ENCODE assay signal across 8 cellular contexts in genomic region chr3:33438871-33439270, GRCh38. TPM values are rescaled to one million over a fixed set of nuclear protein-coding genes. Genes with fewer than 3 reads are reported as not detected.
DNase-seq lines count a peak whose midpoint lies in the region; ATAC-seq and TF ChIP-seq lines count a peak whose summit lies in the region.

No MANE protein-coding gene starts in this region.

- H3K27ac ChIP-seq in GM23248: peak overlapping the region; percentile 100
- peak overlapping the region; percentile 77; the same call in 1 of the 2 replicates for H3K27ac ChIP-seq in SJSA1

- no peaks in the 10 kb centered on the region for H3K36me3 ChIP-seq in GM23248 (ENCODE audit: low read depth)
- H3K36me3 ChIP-seq in SJSA1: peaks cover 5% of the 10 kb centered on the region

- H2AFZ ChIP-seq in GM23248: peak overlapping the region; percentile 78

- H3K79me2 ChIP-seq in GM23248 (ENCODE audit: insufficient read depth): peaks cover 59% of the 10 kb centered on the region

- peak overlapping the region; percentile 97 for H3K9ac ChIP-seq in GM23248

- TF ChIP-seq CTCF in retinal pigment epithelial cell (conservative IDR thresholded peaks at IDR 0.05; ENCODE audit: low read depth, low read length) (no peak), GM13977 (IDR thresholded peaks at IDR 0.05; ENCODE audit: extremely low read depth, insufficient read depth, missing control alignments) (no peak)

- in situ Hi-C loops in GM23248 (cut with MboI) (no loop called here), GM13977 (cut with MboI; ENCODE audit: low pct_unique_long_range_greater_than_20kb, low sequenced_read_pairs, unreplicated experiment) (no loop called here)

- DNase-seq in GM23248 (peak; percentile 53), SJSA1 (ENCODE audit: low read depth in 1 of 2, low spot score in 2 of 2) (peak in 1 of 2 experiments; percentile 12), fibroblast of peridontal ligament (ENCODE audit: extremely low read depth) (peak; percentile 48), retinal pigment epithelial cell (ENCODE audit: low read depth) (no peak), GOT3 (lab: John Stamatoyannopoulos, UW) (no peak), NK-92 (lab: John Stamatoyannopoulos, UW; ENCODE audit: unreplicated experiment) (no peak), GM13977 (ENCODE audit: low spot score) (no peak)

- 0 to 3% methylated on average over 4 of the region's 4 CpGs for WGBS in GM23248 (ENCODE audit: low coverage in 1 of 2, low lambda C conversion rate in 2 of 2, missing lambda C conversion rate in 2 of 2), 2 experiments

- no peaks in the 10 kb centered on the region for H3K9me2 ChIP-seq in GM23248 (ENCODE audit: insufficient read depth)

- no peak for ATAC-seq in GM21786 (IDR thresholded peaks at IDR 0.05; ENCODE audit: unreplicated experiment)

- H3K27me3 ChIP-seq in GM23248 (replicated peaks; ENCODE audit: insufficient read depth): no peaks in the 10 kb centered on the region
- no peaks in the 10 kb centered on the region for H3K27me3 ChIP-seq in SJSA1 (replicated peaks)

- H3K4me3 ChIP-seq in GM23248 (peak overlapping the region; percentile 92), SJSA1 (peak overlapping the region; percentile 98), retinal pigment epithelial cell (ENCODE audit: low read length) (peak overlapping the region; percentile 76)

- peak overlapping the region; percentile 100 for H3K4me2 ChIP-seq in GM23248 (ENCODE audit: unreplicated experiment)

- H3K4me1 ChIP-seq in GM23248 (ENCODE audit: insufficient read depth) (peaks cover 33% of the 10 kb centered on the region), SJSA1 (replicated peaks) (peaks cover 23% of the 10 kb centered on the region)

- peaks cover 9% of the 10 kb centered on the region for H4K20me1 ChIP-seq in GM23248 (ENCODE audit: insufficient read depth)

- no peaks in the 10 kb centered on the region for H3K9me3 ChIP-seq in GM23248 (ENCODE audit: low read depth)
- no peaks in the 10 kb centered on the region for H3K9me3 ChIP-seq in SJSA1 (replicated peaks)

- peaks cover 47% of the 10 kb centered on the region for H3F3A ChIP-seq in GM23248 (ENCODE audit: insufficient read depth)

RNA-seq across cellular contexts. Expression of gene UBP1, which starts 1.3 kb away (rescaled TPM):
- 27.4 and 38.7 TPM in 2 replicates for total RNA-seq in GM23248 (2014; rRNA removed; shearing (Covaris generic))
- 12.5 and 13.3 TPM in 2 replicates for polyA plus RNA-seq in GM23248 (2016; fragmentation: Nextera tagmentation; extraction: Ambion mirVana)
- 14.9 and 20.8 TPM in 2 replicates for total RNA-seq in SJSA1 (2014; rRNA removed; shearing (Covaris generic))

Comparison
In these comparisons a context has a peak if more than half of its experiments do, and no peak if none do; other contexts are left out.
1. DNase-seq: peak in GM23248 (single experiment) and fibroblast of peridontal ligament (single experiment); none in retinal pigment epithelial cell (single experiment), GOT3 (single experiment), NK-92 (single experiment) and GM13977 (single experiment).
2. Peak in every context shown above with its lines, with median percentiles within 50 percentile points of each other: H3K4me3 ChIP-seq.